In genomic region chr1:25381041-25381440, GRCh38 we compare ENCODE assay signal across 9 cellular contexts.
"Had no signal": no experiment of that assay in that cellular context is flagged by ENCODE, and none has a peak within 500 bp of the region (broad histone marks: within the 10 kb centered on the region; RNA-seq: fewer than 3 reads in every experiment).

No MANE protein-coding gene starts in this region.

- H3K4me2 ChIP-seq: KMS-11 had no signal

- H3K4me1 ChIP-seq: HAP-1 had no signal

- H3K4me3 ChIP-seq: GM23248, HAP-1 had no signal

- H3K9ac ChIP-seq: GM23248, KMS-11 had no signal

- H3K9me3 ChIP-seq: HAP-1 had no signal

- H3K36me3 ChIP-seq: HAP-1 had no signal

- DNase-seq: GM23248, GOT3, H7, HFFc6, KBM-7 had no signal

- H2AFZ ChIP-seq: GM23248 had no signal

- H3K27ac ChIP-seq: GM23248, HL-60, KMS-11 had no signal

- ATAC-seq: HCT116 had no signal
